In the genomic region with DNA sequence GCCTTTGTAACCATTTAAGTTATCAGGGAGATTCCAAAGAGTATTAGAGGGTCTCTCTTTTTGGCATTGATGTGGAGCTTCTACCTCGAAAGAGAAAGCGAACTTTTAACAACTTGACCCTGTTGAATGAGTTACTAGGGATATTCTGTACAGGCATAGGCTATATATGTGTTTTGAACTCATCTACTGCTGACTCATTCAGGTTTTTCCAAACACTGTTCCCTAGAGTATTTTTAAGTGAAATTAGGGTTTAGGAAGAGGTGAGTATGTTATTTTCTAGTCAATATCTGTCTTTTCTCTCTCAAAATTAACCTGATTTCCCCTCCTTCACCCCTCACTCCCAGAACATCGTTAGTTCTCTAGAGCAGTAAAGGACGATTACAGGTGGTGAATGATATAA, we compare ENCODE assay signal across 2 cellular contexts.
TF ChIP-seq lines count a peak whose summit lies in the region.

No MANE protein-coding gene starts in this region.

TF ChIP-seq in SK-N-SH, 30 proteins besides CTCF, POLR2A, EP300 and RAD21:
- no peak for TF ChIP-seq FOXJ3 (CRISPR knock-in tag; IDR thresholded peaks at IDR 0.05)
- TF ChIP-seq, protein P1, sequence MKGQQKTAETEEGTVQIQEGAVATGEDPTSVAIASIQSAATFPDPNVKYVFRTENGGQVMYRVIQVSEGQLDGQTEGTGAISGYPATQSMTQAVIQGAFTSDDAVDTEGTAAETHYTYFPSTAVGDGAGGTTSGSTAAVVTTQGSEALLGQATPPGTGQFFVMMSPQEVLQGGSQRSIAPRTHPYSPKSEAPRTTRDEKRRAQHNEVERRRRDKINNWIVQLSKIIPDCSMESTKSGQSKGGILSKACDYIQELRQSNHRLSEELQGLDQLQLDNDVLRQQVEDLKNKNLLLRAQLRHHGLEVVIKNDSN (IDR thresholded peaks at IDR 0.05; ENCODE audit: borderline replicate concordance, low read depth) = no peak
- TF ChIP-seq, protein P2, sequence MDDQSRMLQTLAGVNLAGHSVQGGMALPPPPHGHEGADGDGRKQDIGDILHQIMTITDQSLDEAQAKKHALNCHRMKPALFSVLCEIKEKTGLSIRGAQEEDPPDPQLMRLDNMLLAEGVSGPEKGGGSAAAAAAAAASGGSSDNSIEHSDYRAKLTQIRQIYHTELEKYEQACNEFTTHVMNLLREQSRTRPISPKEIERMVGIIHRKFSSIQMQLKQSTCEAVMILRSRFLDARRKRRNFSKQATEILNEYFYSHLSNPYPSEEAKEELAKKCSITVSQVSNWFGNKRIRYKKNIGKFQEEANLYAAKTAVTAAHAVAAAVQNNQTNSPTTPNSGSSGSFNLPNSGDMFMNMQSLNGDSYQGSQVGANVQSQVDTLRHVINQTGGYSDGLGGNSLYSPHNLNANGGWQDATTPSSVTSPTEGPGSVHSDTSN (IDR thresholded peaks at IDR 0.05) = no peak
- no peak for TF ChIP-seq RCOR1 (IDR thresholded peaks at IDR 0.05; ENCODE audit: low read length)
- TF ChIP-seq, protein P3, sequence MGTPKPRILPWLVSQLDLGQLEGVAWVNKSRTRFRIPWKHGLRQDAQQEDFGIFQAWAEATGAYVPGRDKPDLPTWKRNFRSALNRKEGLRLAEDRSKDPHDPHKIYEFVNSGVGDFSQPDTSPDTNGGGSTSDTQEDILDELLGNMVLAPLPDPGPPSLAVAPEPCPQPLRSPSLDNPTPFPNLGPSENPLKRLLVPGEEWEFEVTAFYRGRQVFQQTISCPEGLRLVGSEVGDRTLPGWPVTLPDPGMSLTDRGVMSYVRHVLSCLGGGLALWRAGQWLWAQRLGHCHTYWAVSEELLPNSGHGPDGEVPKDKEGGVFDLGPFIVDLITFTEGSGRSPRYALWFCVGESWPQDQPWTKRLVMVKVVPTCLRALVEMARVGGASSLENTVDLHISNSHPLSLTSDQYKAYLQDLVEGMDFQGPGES (IDR thresholded peaks at IDR 0.05; ENCODE audit: low read depth, low read length) = no peak
- TF ChIP-seq GABPA (IDR thresholded peaks at IDR 0.05; ENCODE audit: low read depth) = no peak
- no peak for TF ChIP-seq GATA2 (CRISPR knock-in tag; IDR thresholded peaks at IDR 0.05)
- TF ChIP-seq POLR2AphosphoS5 (IDR thresholded peaks at IDR 0.05; ENCODE audit: low read depth, low read length) = no peak
- TF ChIP-seq FOXM1 (IDR thresholded peaks at IDR 0.05; ENCODE audit: low read depth) = no peak
- TF ChIP-seq, protein P4, sequence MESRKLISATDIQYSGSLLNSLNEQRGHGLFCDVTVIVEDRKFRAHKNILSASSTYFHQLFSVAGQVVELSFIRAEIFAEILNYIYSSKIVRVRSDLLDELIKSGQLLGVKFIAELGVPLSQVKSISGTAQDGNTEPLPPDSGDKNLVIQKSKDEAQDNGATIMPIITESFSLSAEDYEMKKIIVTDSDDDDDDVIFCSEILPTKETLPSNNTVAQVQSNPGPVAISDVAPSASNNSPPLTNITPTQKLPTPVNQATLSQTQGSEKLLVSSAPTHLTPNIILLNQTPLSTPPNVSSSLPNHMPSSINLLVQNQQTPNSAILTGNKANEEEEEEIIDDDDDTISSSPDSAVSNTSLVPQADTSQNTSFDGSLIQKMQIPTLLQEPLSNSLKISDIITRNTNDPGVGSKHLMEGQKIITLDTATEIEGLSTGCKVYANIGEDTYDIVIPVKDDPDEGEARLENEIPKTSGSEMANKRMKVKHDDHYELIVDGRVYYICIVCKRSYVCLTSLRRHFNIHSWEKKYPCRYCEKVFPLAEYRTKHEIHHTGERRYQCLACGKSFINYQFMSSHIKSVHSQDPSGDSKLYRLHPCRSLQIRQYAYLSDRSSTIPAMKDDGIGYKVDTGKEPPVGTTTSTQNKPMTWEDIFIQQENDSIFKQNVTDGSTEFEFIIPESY (IDR thresholded peaks at IDR 0.05; ENCODE audit: borderline replicate concordance, low read depth) = no peak

TF ChIP-seq in SK-N-SH treated with all-trans-retinoic acid at 6 μM for 48 hours, 23 proteins besides CTCF, POLR2A, EP300 and RAD21:
- TF ChIP-seq ZC3H10 (CRISPR knock-in tag; IDR thresholded peaks at IDR 0.05) (no peak), SNAI2 (CRISPR knock-in tag; IDR thresholded peaks at IDR 0.05) (no peak), ZFP30 (CRISPR knock-in tag; IDR thresholded peaks at IDR 0.05) (no peak), RARB (CRISPR knock-in tag; IDR thresholded peaks at IDR 0.05) (no peak), CSDC2 (CRISPR knock-in tag; IDR thresholded peaks at IDR 0.05) (no peak), TOX (CRISPR knock-in tag; IDR thresholded peaks at IDR 0.05; ENCODE audit: borderline replicate concordance) (no peak), ZNF565 (CRISPR knock-in tag; conservative IDR thresholded peaks at IDR 0.05; ENCODE audit: low read depth) (no peak), BACH2 (CRISPR knock-in tag; IDR thresholded peaks at IDR 0.05; ENCODE audit: borderline replicate concordance) (no peak)
